ENCODE assay signal across 12 cellular contexts in genomic region chr20:10984899-10985298, GRCh38.
DNase-seq lines count a peak whose midpoint lies in the region; ATAC-seq and TF ChIP-seq lines count a peak whose summit lies in the region.
"Had no signal": no experiment of that assay in that cellular context is flagged by ENCODE, and none has a peak within 500 bp of the region (broad histone marks: within the 10 kb centered on the region; RNA-seq: fewer than 3 reads in every experiment).

No MANE protein-coding gene starts in this region.

- H3K36me3 ChIP-seq in suprapubic skin (no peaks in the 10 kb centered on the region), upper lobe of left lung (no peaks in the 10 kb centered on the region)

- peak overlapping the region; percentile 27 for H3K27ac ChIP-seq in suprapubic skin
- peak overlapping the region in 1 of 4 donors; percentile 38 for H3K27ac ChIP-seq in upper lobe of left lung

- H3K4me1 ChIP-seq in suprapubic skin: peaks cover 20% of the 10 kb centered on the region
- H3K4me1 ChIP-seq in upper lobe of left lung: peaks cover 0 to 8% (median 3%) of the 10 kb centered on the region in 4 donors

- TF ChIP-seq POLR2A in suprapubic skin (IDR thresholded peaks at IDR 0.05) (no peak), upper lobe of left lung (IDR thresholded peaks at IDR 0.05) (no peak)

- H3K9me3 ChIP-seq in suprapubic skin (no peaks in the 10 kb centered on the region), upper lobe of left lung (no peaks in the 10 kb centered on the region)

- 36% methylated on average over 7 of the region's 7 CpGs for WGBS in suprapubic skin
- 37 to 44% methylated on average over 7 of the region's 7 CpGs for WGBS in upper lobe of left lung, 2 donors

- DNase-seq in NCI-H2196 treated with DMSO at 0.1 percent for 48 hours (lab: John Stamatoyannopoulos, UW; ENCODE audit: unreplicated experiment) (peak; percentile 13), NCI-H2196 (lab: John Stamatoyannopoulos, UW; ENCODE audit: unreplicated experiment) (no peak), SK-MEL-5 (ENCODE audit: low read depth, low spot score) (peak; percentile 22), left colon (no peak), suprapubic skin (ENCODE audit: low spot score in 2 of 2) (no peak), LoVo (ENCODE audit: low spot score) (no peak), upper lobe of left lung (no peak)
- no peak for DNase-seq in activated CD4-positive, CD25-positive, alpha-beta regulatory T cell (lab: John Stamatoyannopoulos, UW)
- DNase-seq: activated T-cell treated with anti-CD3 and anti-CD28 coated beads, Interleukin-2, amount 50 U/mL, for 24 hours; Kasumi-1; kidney; T-helper 9 cell had no signal

- ATAC-seq in left colon: peak; percentile 89
- ATAC-seq in upper lobe of left lung (ENCODE audit: low FRiP score in 2 of 2): no peak

- H3K4me3 ChIP-seq in suprapubic skin (no peak overlapping the region), upper lobe of left lung (no peak overlapping the region)

- TF ChIP-seq CTCF in suprapubic skin (IDR thresholded peaks at IDR 0.05) (no peak), upper lobe of left lung (IDR thresholded peaks at IDR 0.05) (no peak)

- intact Hi-C loops in left colon (cut with DNase I, micrococcal nuclease): no loop called here

- in situ Hi-C loops in SK-MEL-5 (cut with HindIII; ENCODE audit: low pct_unique_long_range_greater_than_20kb, low sequenced_read_pairs): loop anchor here (5.0 kb wide), 1 partner anchor 68 kb away; no protein-coding TSS in a partner anchor

- no peak for TF ChIP-seq EP300 in suprapubic skin (IDR thresholded peaks at IDR 0.05)
- TF ChIP-seq EP300 in upper lobe of left lung (IDR thresholded peaks at IDR 0.05): no peak

- H3K27me3 ChIP-seq in suprapubic skin (no peaks in the 10 kb centered on the region), upper lobe of left lung (no peaks in the 10 kb centered on the region)

Comparison
In these comparisons a context has a peak if more than half of its experiments do, and no peak if none do; other contexts are left out.
1. DNase-seq: peak in NCI-H2196 treated with DMSO at 0.1 percent for 48 hours (single experiment) and SK-MEL-5 (single experiment); none in NCI-H2196 (single experiment), left colon (0 of 2), suprapubic skin (0 of 2), activated CD4-positive, CD25-positive, alpha-beta regulatory T cell (0 of 4), LoVo (single experiment) and upper lobe of left lung (0 of 2).